21 cellular contexts compared by ENCODE assay signal in genomic region chr14:52463375-52463774, GRCh38.
"Had no signal": no experiment of that assay in that cellular context is flagged by ENCODE, and none has a peak within 500 bp of the region (broad histone marks: within the 10 kb centered on the region; RNA-seq: fewer than 3 reads in every experiment).

No MANE protein-coding gene starts in this region.

- H3K27me3 Mint-ChIP-seq: T-cell had no signal

- H3K4me3 Mint-ChIP-seq: T-cell had no signal

- ATAC-seq: Panc1, PC-3, T-cell had no signal

- H3K27ac Mint-ChIP-seq: T-cell had no signal

- DNase-seq: Karpas-422, KG1, MG63, NCI-H1092, NCI-H1105 treated with DMSO at 0.1 percent for 48 hours, NCI-H1417 treated with DMSO at 0.1 percent for 48 hours, NCI-H146, NCI-H1694 treated with DMSO at 0.1 percent for 48 hours, NCI-H1930, NCI-H2081, NCI-H2107, NCI-H2227 treated with DMSO at 0.1 percent for 48 hours, NCI-H524, NCI-H526 treated with DMSO at 0.1 percent for 48 hours, NCI-H774, PC-3, SHP77, SK-N-SH, SW 1271, T-cell had no signal
